In genomic region chr10:71819985-71820384, GRCh38 we compare ENCODE assay signal across 1 cellular context.
TF ChIP-seq lines count a peak whose summit lies in the region.

No MANE protein-coding gene starts in this region.

TF ChIP-seq in K562, 482 proteins besides CTCF, POLR2A, EP300 and RAD21:
- TF ChIP-seq ZNF740 (CRISPR knock-in tag; IDR thresholded peaks at IDR 0.05) = peak; percentile 69; the same call in 1 of the 2 replicates
- no peak for TF ChIP-seq ZNF740 (tag; IDR thresholded peaks at IDR 0.05)
- TF ChIP-seq KLF6 (CRISPR knock-in tag; IDR thresholded peaks at IDR 0.05; ENCODE audit: borderline replicate concordance) = no peak
